In the genomic region with DNA sequence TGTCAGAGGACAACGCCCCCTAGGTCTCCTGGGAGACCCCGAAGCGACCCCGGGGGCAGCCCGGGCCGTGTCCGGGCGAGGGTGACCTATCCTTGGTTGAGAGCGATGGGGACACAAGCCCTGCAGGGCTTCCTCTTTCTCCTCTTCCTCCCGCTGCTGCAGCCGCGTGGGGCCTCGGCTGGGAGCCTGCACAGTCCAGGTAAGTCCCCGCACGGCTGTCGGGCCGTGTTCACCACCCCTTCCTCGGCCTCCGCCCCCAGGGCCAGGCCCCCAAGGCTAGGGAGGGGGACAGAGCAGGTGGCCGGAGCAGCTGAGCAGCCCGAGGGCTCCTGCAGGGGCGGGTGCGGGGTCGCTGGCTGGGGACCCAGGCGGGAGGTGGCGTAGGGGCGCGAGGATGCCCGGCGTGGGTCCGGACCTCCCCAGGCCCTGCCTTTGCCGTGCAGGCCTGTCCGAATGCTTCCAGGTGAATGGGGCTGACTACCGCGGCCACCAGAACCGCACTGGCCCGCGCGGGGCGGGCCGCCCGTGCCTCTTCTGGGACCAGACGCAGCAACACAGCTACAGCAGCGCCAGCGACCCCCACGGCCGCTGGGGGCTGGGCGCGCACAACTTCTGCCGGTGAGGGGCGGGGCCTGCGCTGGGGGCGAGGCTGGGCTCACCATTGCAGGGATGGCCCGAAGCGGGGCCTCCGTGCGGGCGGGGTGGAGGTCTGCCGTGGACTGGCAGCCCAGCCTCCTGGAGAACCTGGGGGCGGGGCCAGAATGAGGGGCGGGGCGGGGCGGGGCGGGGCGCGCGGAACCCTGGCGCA, we compare ENCODE assay signal across 1 cellular context.
TF ChIP-seq lines count a peak whose summit lies in the region.

No MANE protein-coding gene starts in this region.

TF ChIP-seq in HEK293, 187 proteins besides CTCF, POLR2A, EP300 and RAD21 (continued from another document):
- TF ChIP-seq YY2 (tag by site-specific recombination; IDR thresholded peaks at IDR 0.05): no peak
- peak; percentile 85 for TF ChIP-seq GLIS2 (tag by site-specific recombination; IDR thresholded peaks at IDR 0.05)
- TF ChIP-seq SETDB1 (IDR thresholded peaks at IDR 0.05; ENCODE audit: insufficient read length, low read length): no peak
- TF ChIP-seq, protein P1, sequence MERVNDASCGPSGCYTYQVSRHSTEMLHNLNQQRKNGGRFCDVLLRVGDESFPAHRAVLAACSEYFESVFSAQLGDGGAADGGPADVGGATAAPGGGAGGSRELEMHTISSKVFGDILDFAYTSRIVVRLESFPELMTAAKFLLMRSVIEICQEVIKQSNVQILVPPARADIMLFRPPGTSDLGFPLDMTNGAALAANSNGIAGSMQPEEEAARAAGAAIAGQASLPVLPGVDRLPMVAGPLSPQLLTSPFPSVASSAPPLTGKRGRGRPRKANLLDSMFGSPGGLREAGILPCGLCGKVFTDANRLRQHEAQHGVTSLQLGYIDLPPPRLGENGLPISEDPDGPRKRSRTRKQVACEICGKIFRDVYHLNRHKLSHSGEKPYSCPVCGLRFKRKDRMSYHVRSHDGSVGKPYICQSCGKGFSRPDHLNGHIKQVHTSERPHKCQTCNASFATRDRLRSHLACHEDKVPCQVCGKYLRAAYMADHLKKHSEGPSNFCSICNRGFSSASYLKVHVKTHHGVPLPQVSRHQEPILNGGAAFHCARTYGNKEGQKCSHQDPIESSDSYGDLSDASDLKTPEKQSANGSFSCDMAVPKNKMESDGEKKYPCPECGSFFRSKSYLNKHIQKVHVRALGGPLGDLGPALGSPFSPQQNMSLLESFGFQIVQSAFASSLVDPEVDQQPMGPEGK (tag by site-specific recombination; IDR thresholded peaks at IDR 0.05): peak; percentile 98
- TF ChIP-seq KLF9 (tag by site-specific recombination; IDR thresholded peaks at IDR 0.05; ENCODE audit: low read depth): peak; percentile 76
- peak; percentile 44 for TF ChIP-seq BCL11B (tag by site-specific recombination; IDR thresholded peaks at IDR 0.05; ENCODE audit: low read depth)
- TF ChIP-seq ZXDB (tag by site-specific recombination; IDR thresholded peaks at IDR 0.05): peak; percentile 38
- peak; percentile 73 for TF ChIP-seq ZNF341 (tag by site-specific recombination; IDR thresholded peaks at IDR 0.05; ENCODE audit: low read depth)
- TF ChIP-seq, protein P2, sequence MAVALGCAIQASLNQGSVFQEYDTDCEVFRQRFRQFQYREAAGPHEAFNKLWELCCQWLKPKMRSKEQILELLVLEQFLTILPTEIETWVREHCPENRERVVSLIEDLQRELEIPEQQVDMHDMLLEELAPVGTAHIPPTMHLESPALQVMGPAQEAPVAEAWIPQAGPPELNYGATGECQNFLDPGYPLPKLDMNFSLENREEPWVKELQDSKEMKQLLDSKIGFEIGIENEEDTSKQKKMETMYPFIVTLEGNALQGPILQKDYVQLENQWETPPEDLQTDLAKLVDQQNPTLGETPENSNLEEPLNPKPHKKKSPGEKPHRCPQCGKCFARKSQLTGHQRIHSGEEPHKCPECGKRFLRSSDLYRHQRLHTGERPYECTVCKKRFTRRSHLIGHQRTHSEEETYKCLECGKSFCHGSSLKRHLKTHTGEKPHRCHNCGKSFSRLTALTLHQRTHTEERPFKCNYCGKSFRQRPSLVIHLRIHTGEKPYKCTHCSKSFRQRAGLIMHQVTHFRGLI (tag by site-specific recombination; IDR thresholded peaks at IDR 0.05): peak; percentile 61
- no peak for TF ChIP-seq ZNF610 (tag by site-specific recombination; IDR thresholded peaks at IDR 0.05; ENCODE audit: borderline replicate concordance)
- TF ChIP-seq, protein P3, sequence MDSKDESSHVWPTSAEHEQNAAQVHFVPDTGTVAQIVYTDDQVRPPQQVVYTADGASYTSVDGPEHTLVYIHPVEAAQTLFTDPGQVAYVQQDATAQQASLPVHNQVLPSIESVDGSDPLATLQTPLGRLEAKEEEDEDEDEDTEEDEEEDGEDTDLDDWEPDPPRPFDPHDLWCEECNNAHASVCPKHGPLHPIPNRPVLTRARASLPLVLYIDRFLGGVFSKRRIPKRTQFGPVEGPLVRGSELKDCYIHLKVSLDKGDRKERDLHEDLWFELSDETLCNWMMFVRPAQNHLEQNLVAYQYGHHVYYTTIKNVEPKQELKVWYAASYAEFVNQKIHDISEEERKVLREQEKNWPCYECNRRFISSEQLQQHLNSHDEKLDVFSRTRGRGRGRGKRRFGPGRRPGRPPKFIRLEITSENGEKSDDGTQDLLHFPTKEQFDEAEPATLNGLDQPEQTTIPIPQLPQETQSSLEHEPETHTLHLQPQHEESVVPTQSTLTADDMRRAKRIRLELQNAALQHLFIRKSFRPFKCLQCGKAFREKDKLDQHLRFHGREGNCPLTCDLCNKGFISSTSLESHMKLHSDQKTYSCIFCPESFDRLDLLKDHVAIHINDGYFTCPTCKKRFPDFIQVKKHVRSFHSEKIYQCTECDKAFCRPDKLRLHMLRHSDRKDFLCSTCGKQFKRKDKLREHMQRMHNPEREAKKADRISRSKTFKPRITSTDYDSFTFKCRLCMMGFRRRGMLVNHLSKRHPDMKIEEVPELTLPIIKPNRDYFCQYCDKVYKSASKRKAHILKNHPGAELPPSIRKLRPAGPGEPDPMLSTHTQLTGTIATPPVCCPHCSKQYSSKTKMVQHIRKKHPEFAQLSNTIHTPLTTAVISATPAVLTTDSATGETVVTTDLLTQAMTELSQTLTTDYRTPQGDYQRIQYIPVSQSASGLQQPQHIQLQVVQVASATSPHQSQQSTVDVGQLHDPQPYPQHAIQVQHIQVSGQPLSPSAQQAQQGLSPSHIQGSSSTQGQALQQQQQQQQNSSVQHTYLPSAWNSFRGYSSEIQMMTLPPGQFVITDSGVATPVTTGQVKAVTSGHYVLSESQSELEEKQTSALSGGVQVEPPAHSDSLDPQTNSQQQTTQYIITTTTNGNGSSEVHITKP (tag by site-specific recombination; IDR thresholded peaks at IDR 0.05): peak; percentile 66
- TF ChIP-seq EGR2 (tag by site-specific recombination; IDR thresholded peaks at IDR 0.05; ENCODE audit: low read depth): peak; percentile 31; the same call in 1 of the 2 replicates
- TF ChIP-seq GLIS1 (tag by site-specific recombination; IDR thresholded peaks at IDR 0.05): peak; percentile 82
- TF ChIP-seq, protein P4, sequence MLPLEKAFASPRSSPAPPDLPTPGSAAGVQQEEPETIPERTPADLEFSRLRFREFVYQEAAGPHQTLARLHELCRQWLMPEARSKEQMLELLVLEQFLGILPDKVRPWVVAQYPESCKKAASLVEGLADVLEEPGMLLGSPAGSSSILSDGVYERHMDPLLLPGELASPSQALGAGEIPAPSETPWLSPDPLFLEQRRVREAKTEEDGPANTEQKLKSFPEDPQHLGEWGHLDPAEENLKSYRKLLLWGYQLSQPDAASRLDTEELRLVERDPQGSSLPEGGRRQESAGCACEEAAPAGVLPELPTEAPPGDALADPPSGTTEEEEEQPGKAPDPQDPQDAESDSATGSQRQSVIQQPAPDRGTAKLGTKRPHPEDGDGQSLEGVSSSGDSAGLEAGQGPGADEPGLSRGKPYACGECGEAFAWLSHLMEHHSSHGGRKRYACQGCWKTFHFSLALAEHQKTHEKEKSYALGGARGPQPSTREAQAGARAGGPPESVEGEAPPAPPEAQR (tag by site-specific recombination; IDR thresholded peaks at IDR 0.05): no peak
- TF ChIP-seq, protein P5, sequence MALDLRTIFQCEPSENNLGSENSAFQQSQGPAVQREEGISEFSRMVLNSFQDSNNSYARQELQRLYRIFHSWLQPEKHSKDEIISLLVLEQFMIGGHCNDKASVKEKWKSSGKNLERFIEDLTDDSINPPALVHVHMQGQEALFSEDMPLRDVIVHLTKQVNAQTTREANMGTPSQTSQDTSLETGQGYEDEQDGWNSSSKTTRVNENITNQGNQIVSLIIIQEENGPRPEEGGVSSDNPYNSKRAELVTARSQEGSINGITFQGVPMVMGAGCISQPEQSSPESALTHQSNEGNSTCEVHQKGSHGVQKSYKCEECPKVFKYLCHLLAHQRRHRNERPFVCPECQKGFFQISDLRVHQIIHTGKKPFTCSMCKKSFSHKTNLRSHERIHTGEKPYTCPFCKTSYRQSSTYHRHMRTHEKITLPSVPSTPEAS (tag by site-specific recombination; IDR thresholded peaks at IDR 0.05): no peak
- peak; percentile 97 for TF ChIP-seq ZNF2 (tag by site-specific recombination; IDR thresholded peaks at IDR 0.05)
- no peak for TF ChIP-seq ZNF37A (tag by site-specific recombination; IDR thresholded peaks at IDR 0.05)
- TF ChIP-seq, protein P6, sequence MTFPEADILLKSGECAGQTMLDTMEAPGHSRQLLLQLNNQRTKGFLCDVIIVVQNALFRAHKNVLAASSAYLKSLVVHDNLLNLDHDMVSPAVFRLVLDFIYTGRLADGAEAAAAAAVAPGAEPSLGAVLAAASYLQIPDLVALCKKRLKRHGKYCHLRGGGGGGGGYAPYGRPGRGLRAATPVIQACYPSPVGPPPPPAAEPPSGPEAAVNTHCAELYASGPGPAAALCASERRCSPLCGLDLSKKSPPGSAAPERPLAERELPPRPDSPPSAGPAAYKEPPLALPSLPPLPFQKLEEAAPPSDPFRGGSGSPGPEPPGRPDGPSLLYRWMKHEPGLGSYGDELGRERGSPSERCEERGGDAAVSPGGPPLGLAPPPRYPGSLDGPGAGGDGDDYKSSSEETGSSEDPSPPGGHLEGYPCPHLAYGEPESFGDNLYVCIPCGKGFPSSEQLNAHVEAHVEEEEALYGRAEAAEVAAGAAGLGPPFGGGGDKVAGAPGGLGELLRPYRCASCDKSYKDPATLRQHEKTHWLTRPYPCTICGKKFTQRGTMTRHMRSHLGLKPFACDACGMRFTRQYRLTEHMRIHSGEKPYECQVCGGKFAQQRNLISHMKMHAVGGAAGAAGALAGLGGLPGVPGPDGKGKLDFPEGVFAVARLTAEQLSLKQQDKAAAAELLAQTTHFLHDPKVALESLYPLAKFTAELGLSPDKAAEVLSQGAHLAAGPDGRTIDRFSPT (tag by site-specific recombination; IDR thresholded peaks at IDR 0.05): peak; percentile 70
- TF ChIP-seq ZNF169 (tag by site-specific recombination; IDR thresholded peaks at IDR 0.05): no peak
- peak; percentile 74 for TF ChIP-seq ZEB2 (tag by site-specific recombination; IDR thresholded peaks at IDR 0.05)
- peak; percentile 83 for TF ChIP-seq ZIC2 (tag by site-specific recombination; IDR thresholded peaks at IDR 0.05)
- TF ChIP-seq ZBTB8A (tag by site-specific recombination; IDR thresholded peaks at IDR 0.05): peak; percentile 61; the same call in 1 of the 2 replicates
- no peak for TF ChIP-seq IKZF3 (tag by site-specific recombination; IDR thresholded peaks at IDR 0.05)
- TF ChIP-seq, protein P7, sequence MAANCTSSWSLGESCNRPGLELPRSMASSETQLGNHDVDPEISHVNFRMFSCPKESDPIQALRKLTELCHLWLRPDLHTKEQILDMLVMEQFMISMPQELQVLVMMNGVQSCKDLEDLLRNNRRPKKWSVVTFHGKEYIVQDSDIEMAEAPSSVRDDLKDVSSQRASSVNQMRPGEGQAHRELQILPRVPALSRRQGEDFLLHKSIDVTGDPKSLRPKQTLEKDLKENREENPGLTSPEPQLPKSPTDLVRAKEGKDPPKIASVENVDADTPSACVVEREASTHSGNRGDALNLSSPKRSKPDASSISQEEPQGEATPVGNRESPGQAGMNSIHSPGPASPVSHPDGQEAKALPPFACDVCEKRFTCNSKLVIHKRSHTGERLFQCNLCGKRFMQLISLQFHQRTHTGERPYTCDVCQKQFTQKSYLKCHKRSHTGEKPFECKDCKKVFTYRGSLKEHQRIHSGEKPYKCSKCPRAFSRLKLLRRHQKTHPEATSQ (tag by site-specific recombination; IDR thresholded peaks at IDR 0.05): peak; percentile 60; the same call in 1 of the 2 replicates
- TF ChIP-seq ZNF366 (tag by site-specific recombination; conservative IDR thresholded peaks at IDR 0.05): no peak
- TF ChIP-seq ZNF76 (tag by site-specific recombination; IDR thresholded peaks at IDR 0.05; ENCODE audit: borderline replicate concordance, low read depth): 0 out of 2 replicates have a peak, but pooled peaks have one; percentile 11
- TF ChIP-seq ZNF514 (tag by site-specific recombination; IDR thresholded peaks at IDR 0.05): no peak
TF ChIP-seq in HEK293: peak in this region for 33.
